In genomic region chr10:52772623-52773022, GRCh38 we compare ENCODE assay signal across 20 cellular contexts. TPM values are rescaled to one million over a fixed set of nuclear protein-coding genes. Genes with fewer than 3 reads are reported as not detected.
A peak's percentile ranks its signal among the peaks of the same experiment; 100 is the strongest.
DNase-seq lines count a peak whose midpoint lies in the region; ATAC-seq, FAIRE-seq and TF ChIP-seq lines count a peak whose summit lies in the region.
"Had no signal": no experiment of that assay in that cellular context is flagged by ENCODE, and none has a peak within 500 bp of the region (broad histone marks: within the 10 kb centered on the region; RNA-seq: fewer than 3 reads in every experiment).

MBL2 (minus strand) TSS chr10:52772784; CDS start chr10:52771635, 1,149 bp downstream.

- H2AFZ ChIP-seq in SK-N-SH (ENCODE audit: low read depth): no peak within 1 kb of the TSS
- peak within 1 kb of the TSS; percentile 9 for H2AFZ ChIP-seq in HepG2 (ENCODE audit: low read length)
- no peak within 1 kb of the TSS for H2AFZ ChIP-seq in neural progenitor cell (replicated peaks)
- no peak within 1 kb of the TSS for H2AFZ ChIP-seq in OCI-LY7 (ENCODE audit: low read length)

- TF ChIP-seq POLR2A in HepG2 (IDR thresholded peaks at IDR 0.05; ENCODE audit: insufficient read depth in 1 of 2, low read depth in 2 of 2, low read length in 2 of 2): no peak

- no TSS peak for BruUV-seq in HepG2 (replicated peaks; lab: Mats Ljungman, UMichigan)
- BruUV-seq in OCI-LY7 (replicated peaks; lab: Mats Ljungman, UMichigan): no TSS peak

- CTCF ChIA-PET in SK-N-SH (lab: Yijun Ruan, JAX): interaction anchor here (1.1 to 2.5 kb wide), 2 partner anchors 33 to 464 kb away, joined by 3 to 8 read pairs; no protein-coding TSS in a partner anchor
- CTCF ChIA-PET in HepG2 (lab: Yijun Ruan, JAX; ENCODE audit: low intra/inter-chr PET ratio, low total read pairs): no interaction called here
- CTCF ChIA-PET in OCI-LY7 (lab: Charles Lee; ENCODE audit: unreplicated experiment): no interaction called here

- H3K4me2 ChIP-seq in SK-N-SH: no peak within 1 kb of the TSS
- peak within 1 kb of the TSS; percentile 69 for H3K4me2 ChIP-seq in HepG2 (ENCODE audit: low read depth, low read length)
- no peak within 1 kb of the TSS for H3K4me2 ChIP-seq in neural progenitor cell
- H3K4me2 ChIP-seq in OCI-LY7 (ENCODE audit: low read length): no peak within 1 kb of the TSS
- H3K4me2 ChIP-seq: A549, BLaER1 had no signal

- H3K27ac ChIP-seq in SK-N-SH (ENCODE audit: low read depth in 2 of 2, low read length in 1 of 2): no peak within 1 kb of the TSS
- peak within 1 kb of the TSS; percentile 100 for H3K27ac ChIP-seq in HepG2 (ENCODE audit: extremely low read length, insufficient read depth, low read length)
- H3K27ac ChIP-seq in neural progenitor cell: no peak within 1 kb of the TSS
- H3K27ac ChIP-seq in OCI-LY7 (ENCODE audit: low read depth, low read length, poor library complexity, severe bottlenecking): no peak within 1 kb of the TSS
- H3K27ac ChIP-seq: 22Rv1, A549, BLaER1 had no signal

- H3K9me2 ChIP-seq in SK-N-SH (no peaks in the 10 kb centered on the region), OCI-LY7 (ENCODE audit: insufficient read depth, low read length) (no peaks in the 10 kb centered on the region)

- TF ChIP-seq RAD21 in SK-N-SH (IDR thresholded peaks at IDR 0.05; ENCODE audit: low read length) (no peak), HepG2 (CRISPR knock-in tag; IDR thresholded peaks at IDR 0.05) (no peak)

- H3K9me3 ChIP-seq in SK-N-SH (no peaks in the 10 kb centered on the region), HepG2 (ENCODE audit: low read length) (no peaks in the 10 kb centered on the region), neural progenitor cell (ENCODE audit: low read depth) (no peaks in the 10 kb centered on the region), OCI-LY7 (ENCODE audit: low read length) (no peaks in the 10 kb centered on the region)
- H3K9me3 ChIP-seq: A549, BLaER1, HAP-1 had no signal

- no peak for TF ChIP-seq CTCF in SK-N-SH (IDR thresholded peaks at IDR 0.05)
- TF ChIP-seq CTCF in HepG2 (CRISPR knock-in tag; IDR thresholded peaks at IDR 0.05): no peak
- TF ChIP-seq CTCF in neural progenitor cell (IDR thresholded peaks at IDR 0.05): no peak
- no peak for TF ChIP-seq CTCF in OCI-LY7 (conservative IDR thresholded peaks at IDR 0.05; ENCODE audit: low read length)

- in situ Hi-C loops in HepG2 (cut with HindIII; ENCODE audit: extremely low pct_ligation_motif_present, low pct_unique_long_range_greater_than_20kb): no loop called here

- H3K27me3 ChIP-seq in SK-N-SH (ENCODE audit: insufficient read depth) (no peaks in the 10 kb centered on the region), HepG2 (ENCODE audit: control insufficient read depth in 1 of 2, insufficient read depth in 2 of 2, low read length in 2 of 2) (no peaks in the 10 kb centered on the region), neural progenitor cell (no peaks in the 10 kb centered on the region)
- H3K27me3 ChIP-seq: BLaER1 had no signal

- H3F3A ChIP-seq in SK-N-SH (replicated peaks; ENCODE audit: insufficient read depth): no peaks in the 10 kb centered on the region
- H3F3A ChIP-seq in neural progenitor cell (ENCODE audit: low read depth): no peaks in the 10 kb centered on the region

- POLR2A ChIA-PET in SK-N-SH (lab: Yijun Ruan, JAX) (no interaction called here), HepG2 (lab: Yijun Ruan, JAX) (interaction anchor here (1.5 to 2.1 kb wide), 3 partner anchors 11 to 32 kb away, joined by 4 to 15 read pairs (median 11); no protein-coding TSS in a partner anchor), OCI-LY7 (lab: Charles Lee) (no interaction called here)

- TF ChIP-seq EP300 in SK-N-SH (IDR thresholded peaks at IDR 0.05; ENCODE audit: borderline replicate concordance in 1 of 2, low read depth in 1 of 2, low read length in 1 of 2): no peak
- no peak for TF ChIP-seq EP300 in HepG2 (IDR thresholded peaks at IDR 0.05; ENCODE audit: low read depth in 2 of 2, low read length in 2 of 2)
- TF ChIP-seq EP300 in HepG2 (CRISPR knock-in tag; IDR thresholded peaks at IDR 0.05; ENCODE audit: borderline replicate concordance): no peak

- no peaks in the 10 kb centered on the region for H3K36me3 ChIP-seq in SK-N-SH (replicated peaks in 1 of 2; ENCODE audit: control insufficient read depth in 1 of 2, insufficient read depth in 2 of 2, low read length in 1 of 2)
- no peaks in the 10 kb centered on the region for H3K36me3 ChIP-seq in HepG2 (replicated peaks in 1 of 2; ENCODE audit: control insufficient read depth in 1 of 2, insufficient read depth in 2 of 2, low read length in 2 of 2)
- no peaks in the 10 kb centered on the region for H3K36me3 ChIP-seq in neural progenitor cell
- no peaks in the 10 kb centered on the region for H3K36me3 ChIP-seq in OCI-LY7 (ENCODE audit: insufficient read depth, low read length)
- H3K36me3 ChIP-seq: BLaER1, HAP-1 had no signal

- H3K36me3 Mint-ChIP-seq in neural progenitor cell: no peaks in the 10 kb centered on the region
- H3K36me3 Mint-ChIP-seq: CD14-positive monocyte; CD4-positive, alpha-beta memory T cell had no signal

- no peak within 1 kb of the TSS for H3K4me3 Mint-ChIP-seq in neural progenitor cell
- H3K4me3 Mint-ChIP-seq: CD14-positive monocyte; CD4-positive, alpha-beta memory T cell had no signal

- H3K4me1 ChIP-seq in SK-N-SH (ENCODE audit: control insufficient read depth in 1 of 2, insufficient read depth in 2 of 2, low read depth in 1 of 2, low read length in 1 of 2) (peaks cover 0 to 3% of the 10 kb centered on the region in 2 experiments; a peak in 1 of 4 replicates), HepG2 (ENCODE audit: insufficient read depth, low read length) (peaks cover 100% of the 10 kb centered on the region), neural progenitor cell (no peaks in the 10 kb centered on the region), OCI-LY7 (ENCODE audit: insufficient read depth, low read length, poor library complexity, severe bottlenecking) (no peaks in the 10 kb centered on the region)
- H3K4me1 ChIP-seq: A549, BLaER1, HAP-1 had no signal

- H3K27me3 Mint-ChIP-seq in neural progenitor cell (ENCODE audit: insufficient read depth, low read depth): peaks cover 2% of the 10 kb centered on the region
- H3K27me3 Mint-ChIP-seq: CD4-positive, alpha-beta memory T cell had no signal

- FAIRE-seq in HepG2 (lab: Jason Lieb, UNC): no peak
- FAIRE-seq: A549, H1, HTR-8/SVneo had no signal

- 57% methylated on average over 3 of the region's 3 CpGs for WGBS in SK-N-SH (ENCODE audit: low lambda C conversion rate)
- 90% methylated on average over 3 of the region's 3 CpGs for WGBS in HepG2 (ENCODE audit: low lambda C conversion rate)

- H3K4me1 Mint-ChIP-seq in neural progenitor cell: no peaks in the 10 kb centered on the region
- H3K4me1 Mint-ChIP-seq: CD14-positive monocyte; CD4-positive, alpha-beta memory T cell had no signal

- no peak within 1 kb of the TSS for H3K4me3 ChIP-seq in SK-N-SH (ENCODE audit: low read depth in 2 of 2, low read length in 1 of 2)
- H3K4me3 ChIP-seq in HepG2 (replicated peaks in 1 of 3; ENCODE audit: insufficient read depth in 1 of 3, low read depth in 2 of 3, low read length in 3 of 3): peak within 1 kb of the TSS in 1 of 3 experiments; percentile 52; a peak in 2 of 6 replicates
- no peak within 1 kb of the TSS for H3K4me3 ChIP-seq in neural progenitor cell
- no peak within 1 kb of the TSS for H3K4me3 ChIP-seq in OCI-LY7 (ENCODE audit: low read depth, low read length, poor library complexity, severe bottlenecking)
- H3K4me3 ChIP-seq: A549, BLaER1, HAP-1 had no signal

- no peaks in the 10 kb centered on the region for H3K9me3 Mint-ChIP-seq in neural progenitor cell

- H3K9ac ChIP-seq in SK-N-SH (no peak within 1 kb of the TSS), HepG2 (ENCODE audit: insufficient read depth, low read depth, low read length) (peak within 1 kb of the TSS; percentile 74), neural progenitor cell (no peak within 1 kb of the TSS)
- H3K9ac ChIP-seq: BLaER1 had no signal

- intact Hi-C loops in HepG2 (cut with micrococcal nuclease; ENCODE audit: unreplicated experiment) (no loop called here), OCI-LY7 (cut with micrococcal nuclease; ENCODE audit: unreplicated experiment) (no loop called here)

- H3K79me2 ChIP-seq in SK-N-SH (ENCODE audit: insufficient read depth) (no peaks in the 10 kb centered on the region), HepG2 (ENCODE audit: insufficient read depth, low read length) (no peaks in the 10 kb centered on the region), neural progenitor cell (ENCODE audit: low read depth) (no peaks in the 10 kb centered on the region), OCI-LY7 (ENCODE audit: insufficient read depth, low read depth, low read length) (no peaks in the 10 kb centered on the region)

- H3K27ac Mint-ChIP-seq in neural progenitor cell: peak within 1 kb of the TSS; percentile 57
- H3K27ac Mint-ChIP-seq: CD14-positive monocyte had no signal

- ATAC-seq in SK-N-SH treated with all-trans-retinoic acid at 6 μM for 48 hours (no peak), HepG2 (no peak), HG03520 (IDR thresholded peaks at IDR 0.05; ENCODE audit: unreplicated experiment) (no peak)
- ATAC-seq: A549 had no signal

- H4K20me1 ChIP-seq in SK-N-SH (ENCODE audit: insufficient read depth) (no peaks in the 10 kb centered on the region), HepG2 (ENCODE audit: insufficient read depth, low read length) (no peaks in the 10 kb centered on the region), neural progenitor cell (ENCODE audit: low read depth) (no peaks in the 10 kb centered on the region), OCI-LY7 (ENCODE audit: insufficient read depth, low read length) (no peaks in the 10 kb centered on the region)
- H4K20me1 ChIP-seq: BLaER1 had no signal

- DNase-seq in SK-N-SH (peak; percentile 28), HepG2 (ENCODE audit: low spot score) (no peak), neural progenitor cell (ENCODE audit: low spot score) (no peak), cerebellum (ENCODE audit: low spot score) (no peak), OCI-LY7 (ENCODE audit: low spot score) (no peak)
- no peak for DNase-seq in activated T-cell treated with anti-CD3 and anti-CD28 coated beads, Interleukin-2, amount 50 U/mL, for 1 hour
- DNase-seq: AML-193; Calu3; CD4-positive, alpha-beta memory T cell; DMS79 treated with DMSO at 0.1 percent for 48 hours; GF-D8 had no signal

RNA-seq across cellular contexts. Expression of gene MBL2, which starts in this region (rescaled TPM):
- polyA plus RNA-seq in SK-N-SH (2012; rRNA removed) (not detected in 2 replicates), HepG2 (2011; rRNA removed) (11.9 and 16.2 TPM in 2 replicates)
- polyA plus RNA-seq in SK-N-SH (2012; cell fraction: cytosol; rRNA removed): not detected in 2 replicates
- polyA plus RNA-seq in SK-N-SH (2012; cell fraction: nucleus; rRNA removed): 0.01 TPM in 1 of 2 replicates, not detected in the other
- total RNA-seq in HepG2 (2016; rRNA removed; fragmentation: Illumina TruSeq; extraction: Trizol) (9.2 and 9.6 TPM in 2 replicates), neural progenitor cell (ENCODE audit: low replicate concordance) (not detected in 2 replicates), cerebellum (not detected), OCI-LY7 (2022) (not detected in 2 replicates)
- total RNA-seq in HepG2 (2016; cell fraction: cytosol; rRNA removed; fragmentation: Illumina TruSeq; extraction: Trizol; ENCODE audit: low read depth): 0.61 and 0.62 TPM in 2 replicates
- total RNA-seq in HepG2 (2016; cell fraction: insoluble cytoplasmic fraction; rRNA removed; fragmentation: Illumina TruSeq; extraction: Trizol): 9.0 and 9.5 TPM in 2 replicates
- total RNA-seq in HepG2 (2016; cell fraction: membrane; rRNA removed; fragmentation: Illumina TruSeq; extraction: Trizol): 2.1 and 2.6 TPM in 2 replicates
- total RNA-seq in HepG2 (2016; cell fraction: nucleus; rRNA removed; fragmentation: Illumina TruSeq; extraction: Trizol): 11.0 and 12.5 TPM in 2 replicates
- 6.3 and 9.4 TPM in 2 replicates for polyA plus RNA-seq in HepG2 (2011; cell fraction: cytosol; rRNA removed)
- 5.7 and 6.0 TPM in 2 replicates for polyA plus RNA-seq in HepG2 (2011; cell fraction: nucleus; rRNA removed)
- 3.6 and 4.5 TPM in 2 replicates for polyA plus RNA-seq in HepG2 (2012)
- polyA plus RNA-seq in HepG2 (2016; cell fraction: cytosol; fragmentation: Illumina TruSeq; extraction: Trizol; ENCODE audit: low read depth): 0.41 and 0.43 TPM in 2 replicates
- 10.4 TPM in 2 replicates for polyA plus RNA-seq in HepG2 (2016; cell fraction: insoluble cytoplasmic fraction; fragmentation: Illumina TruSeq; extraction: Trizol; ENCODE audit: low read depth)
- polyA plus RNA-seq in HepG2 (2016; cell fraction: membrane; fragmentation: Illumina TruSeq; extraction: Trizol; ENCODE audit: low read depth): 1.4 TPM in 2 replicates
- 10.6 and 11.4 TPM in 2 replicates for polyA plus RNA-seq in HepG2 (2016; cell fraction: nucleus; fragmentation: Illumina TruSeq; extraction: Trizol; ENCODE audit: insufficient read depth, low read depth)
- polyA minus RNA-seq in HepG2 (2011; rRNA and poly(A)+ RNA removed; ENCODE audit: low replicate concordance): 10.2 TPM in 1 of 2 replicates, not detected in the other
- 9.8 and 11.4 TPM in 2 replicates for polyA minus RNA-seq in HepG2 (2011; cell fraction: cytosol; rRNA and poly(A)+ RNA removed)
- 24.7 and 30.8 TPM in 2 replicates for polyA minus RNA-seq in HepG2 (2011; cell fraction: nucleus; rRNA and poly(A)+ RNA removed)
- not detected in 2 replicates for total RNA-seq in OCI-LY7 (2014; rRNA removed; shearing (Covaris generic))
- total RNA-seq: Calu3; CD4-positive, alpha-beta memory T cell; H1 had no signal
- polyA plus RNA-seq: A549; CD14-positive monocyte; CD4-positive, alpha-beta memory T cell; H1 had no signal

Comparison
In these comparisons a context has a peak if more than half of its experiments do, and no peak if none do; other contexts are left out.
1. Peak in DNase-seq in SK-N-SH; RNA of the gene not detected or under 1 TPM.